15 cellular contexts compared by ENCODE assay signal in genomic region chr20:31595380-31595653, GRCh38. TPM values are rescaled to one million over a fixed set of nuclear protein-coding genes. Genes with fewer than 3 reads are reported as not detected.
DNase-seq lines count a peak whose midpoint lies in the region; ATAC-seq and TF ChIP-seq lines count a peak whose summit lies in the region.
"Had no signal": no experiment of that assay in that cellular context is flagged by ENCODE, and none has a peak within 500 bp of the region (broad histone marks: within the 10 kb centered on the region; RNA-seq: fewer than 3 reads in every experiment).

No MANE protein-coding gene starts in this region.

- peak overlapping the region; percentile 94 for H3K27ac Mint-ChIP-seq in MCF 10A (ENCODE audit: low read depth, unreplicated experiment)
- H3K27ac Mint-ChIP-seq in activated CD4-positive, alpha-beta memory T cell treated with anti-CD3 and anti-CD28 coated beads for 36 hours = no peak overlapping the region
- H3K27ac Mint-ChIP-seq: activated CD4-positive, alpha-beta memory T cell treated with anti-CD3 and anti-CD28 coated beads, Interleukin-2, amount 10 ng/mL, durations not matched to agents 7 days and 5 days; activated naive CD8-positive, alpha-beta T cell treated with anti-CD3 and anti-CD28 coated beads, Interleukin-2, amount 10 ng/mL, durations not matched to agents 7 days and 5 days; CD14-positive monocyte; memory B cell had no signal

- H3K27ac ChIP-seq in HUES48 (ENCODE audit: low read depth, low read length) = peak overlapping the region; percentile 92
- peak overlapping the region; percentile 48 for H3K27ac ChIP-seq in layer of hippocampus (ENCODE audit: low read depth, low read length)
- H3K27ac ChIP-seq in smooth muscle cell (ENCODE audit: low read depth) = peak overlapping the region; percentile 85

- H3K9me3 ChIP-seq in HUES48 (ENCODE audit: control insufficient read depth, insufficient read depth, low read length) = no peaks in the 10 kb centered on the region
- no peaks in the 10 kb centered on the region for H3K9me3 ChIP-seq in smooth muscle cell (replicated peaks; ENCODE audit: low read depth)
- H3K9me3 ChIP-seq: HAP-1 had no signal

- intact Hi-C loops in MCF 10A (cut with micrococcal nuclease) = no loop called here
- intact Hi-C loops in activated CD4-positive, alpha-beta memory T cell treated with anti-CD3 and anti-CD28 coated beads for 36 hours (cut with micrococcal nuclease) = no loop called here

- DNase-seq in MCF 10A (ENCODE audit: unreplicated experiment) = no peak
- no peak for DNase-seq in smooth muscle cell (lab: John Stamatoyannopoulos, UW; ENCODE audit: unreplicated experiment)
- no peak for DNase-seq in cerebellum (ENCODE audit: low spot score)
- DNase-seq in NCI-H2107 treated with DMSO at 0.1 percent for 48 hours (lab: John Stamatoyannopoulos, UW; ENCODE audit: unreplicated experiment) = no peak
- no peak for DNase-seq in activated CD4-positive, alpha-beta memory T cell treated with anti-CD3 and anti-CD28 coated beads for 36 hours
- DNase-seq: activated CD4-positive, alpha-beta memory T cell treated with anti-CD3 and anti-CD28 coated beads, Interleukin-2, amount 10 ng/mL, durations not matched to agents 7 days and 5 days; activated naive CD8-positive, alpha-beta T cell treated with anti-CD3 and anti-CD28 coated beads, Interleukin-2, amount 10 ng/mL, durations not matched to agents 7 days and 5 days; NCI-H510A; stimulated activated CD8-positive, alpha-beta memory T cell treated with anti-CD3 and anti-CD28 coated beads, Interleukin-4, amount 100 ng/mL, for 48 hours had no signal

- no peak for TF ChIP-seq CTCF in MCF 10A (IDR thresholded peaks at IDR 0.05; ENCODE audit: unreplicated experiment)
- TF ChIP-seq CTCF in smooth muscle cell (IDR thresholded peaks at IDR 0.05; ENCODE audit: borderline replicate concordance, insufficient read depth, poor library complexity, severe bottlenecking) = no peak

- POLR2A ChIA-PET in MCF 10A (lab: Yijun Ruan, JAX) = interaction anchor here (0.8 to 3.7 kb wide), 8 partner anchors 13 to 144 kb away, joined by 3 to 203 read pairs (median 11); partner anchors contain the start of genes ID1 and TPX2
- POLR2A ChIA-PET in activated CD4-positive, alpha-beta memory T cell treated with anti-CD3 and anti-CD28 coated beads for 36 hours (lab: Charles Lee) = no interaction called here

- no peaks in the 10 kb centered on the region for H3K27me3 Mint-ChIP-seq in MCF 10A (ENCODE audit: insufficient read depth, unreplicated experiment)
- peaks cover 4% of the 10 kb centered on the region for H3K27me3 Mint-ChIP-seq in activated CD4-positive, alpha-beta memory T cell treated with anti-CD3 and anti-CD28 coated beads for 36 hours
- H3K27me3 Mint-ChIP-seq: activated CD4-positive, alpha-beta memory T cell treated with anti-CD3 and anti-CD28 coated beads, Interleukin-2, amount 10 ng/mL, durations not matched to agents 7 days and 5 days had no signal

- H3K4me1 ChIP-seq in HUES48 (ENCODE audit: control insufficient read depth, insufficient read depth, low read length) = peaks cover 33% of the 10 kb centered on the region
- H3K4me1 ChIP-seq in smooth muscle cell (ENCODE audit: low read depth) = no peaks in the 10 kb centered on the region

- no peak for ATAC-seq in GM19023 (IDR thresholded peaks at IDR 0.05; ENCODE audit: unreplicated experiment)

- H2AFZ ChIP-seq in smooth muscle cell (ENCODE audit: low read depth) = no peak overlapping the region

- H3K4me3 ChIP-seq in HUES48 (ENCODE audit: low read depth, low read length) (no peak overlapping the region), smooth muscle cell (no peak overlapping the region)
- H3K4me3 ChIP-seq: HAP-1 had no signal

- H3K36me3 ChIP-seq in HUES48 (ENCODE audit: control insufficient read depth, insufficient read depth, low read length) (no peaks in the 10 kb centered on the region), smooth muscle cell (ENCODE audit: low read depth) (no peaks in the 10 kb centered on the region)
- H3K36me3 ChIP-seq: HAP-1 had no signal

- H3K36me3 Mint-ChIP-seq in MCF 10A (ENCODE audit: insufficient read depth, unreplicated experiment) = peaks cover 22% of the 10 kb centered on the region
- no peaks in the 10 kb centered on the region for H3K36me3 Mint-ChIP-seq in activated CD4-positive, alpha-beta memory T cell treated with anti-CD3 and anti-CD28 coated beads for 36 hours
- H3K36me3 Mint-ChIP-seq: activated naive CD8-positive, alpha-beta T cell treated with anti-CD3 and anti-CD28 coated beads, Interleukin-2, amount 10 ng/mL, durations not matched to agents 7 days and 5 days; CD14-positive monocyte; memory B cell had no signal

- CTCF ChIA-PET in MCF 10A (lab: Yijun Ruan, JAX) = interaction anchor here (1.0 to 25.4 kb wide), 5 partner anchors 9 to 145 kb away, joined by 3 to 1902 read pairs (median 12); partner anchors contain the start of gene ID1
- CTCF ChIA-PET in activated CD4-positive, alpha-beta memory T cell treated with anti-CD3 and anti-CD28 coated beads for 36 hours (lab: Charles Lee) = interaction anchor here (0.7 to 1.3 kb wide), 2 partner anchors 33 to 39 kb away, joined by 3 read pairs; no protein-coding TSS in a partner anchor

- H3F3A ChIP-seq in smooth muscle cell (ENCODE audit: low read depth) = peaks cover 46% of the 10 kb centered on the region

- no peaks in the 10 kb centered on the region for H3K9me3 Mint-ChIP-seq in MCF 10A (ENCODE audit: unreplicated experiment)
- H3K9me3 Mint-ChIP-seq in activated CD4-positive, alpha-beta memory T cell treated with anti-CD3 and anti-CD28 coated beads for 36 hours = no peaks in the 10 kb centered on the region
- H3K9me3 Mint-ChIP-seq: activated CD4-positive, alpha-beta memory T cell treated with anti-CD3 and anti-CD28 coated beads, Interleukin-2, amount 10 ng/mL, durations not matched to agents 7 days and 5 days; activated naive CD8-positive, alpha-beta T cell treated with anti-CD3 and anti-CD28 coated beads, Interleukin-2, amount 10 ng/mL, durations not matched to agents 7 days and 5 days; memory B cell had no signal

- H3K27me3 ChIP-seq in HUES48 (ENCODE audit: control insufficient read depth, insufficient read depth, low read length) (no peaks in the 10 kb centered on the region), layer of hippocampus (ENCODE audit: control insufficient read depth, insufficient read depth, low read length) (no peaks in the 10 kb centered on the region), smooth muscle cell (ENCODE audit: low read depth) (no peaks in the 10 kb centered on the region)

- H3K79me2 ChIP-seq in smooth muscle cell (ENCODE audit: low read depth) = no peaks in the 10 kb centered on the region

- no peaks in the 10 kb centered on the region for H4K20me1 ChIP-seq in smooth muscle cell (ENCODE audit: low read depth)

- no TSS peak for BruUV-seq in MCF 10A (replicated peaks; lab: Mats Ljungman, UMichigan)

- H3K9ac ChIP-seq in HUES48 (ENCODE audit: low read depth, low read length) (no peak overlapping the region), smooth muscle cell (ENCODE audit: low read depth) (no peak overlapping the region)

- H3K4me3 Mint-ChIP-seq in MCF 10A (ENCODE audit: unreplicated experiment) = peak overlapping the region; percentile 43
- no peak overlapping the region for H3K4me3 Mint-ChIP-seq in activated CD4-positive, alpha-beta memory T cell treated with anti-CD3 and anti-CD28 coated beads for 36 hours
- H3K4me3 Mint-ChIP-seq: activated CD4-positive, alpha-beta memory T cell treated with anti-CD3 and anti-CD28 coated beads, Interleukin-2, amount 10 ng/mL, durations not matched to agents 7 days and 5 days; activated naive CD8-positive, alpha-beta T cell treated with anti-CD3 and anti-CD28 coated beads, Interleukin-2, amount 10 ng/mL, durations not matched to agents 7 days and 5 days; CD14-positive monocyte; memory B cell had no signal

- H3K4me2 ChIP-seq in smooth muscle cell = peak overlapping the region; percentile 2

- peaks cover 28% of the 10 kb centered on the region for H3K4me1 Mint-ChIP-seq in MCF 10A (ENCODE audit: insufficient read depth, unreplicated experiment)
- no peaks in the 10 kb centered on the region for H3K4me1 Mint-ChIP-seq in activated CD4-positive, alpha-beta memory T cell treated with anti-CD3 and anti-CD28 coated beads for 36 hours (ENCODE audit: low read depth)
- H3K4me1 Mint-ChIP-seq: activated naive CD8-positive, alpha-beta T cell treated with anti-CD3 and anti-CD28 coated beads, Interleukin-2, amount 10 ng/mL, durations not matched to agents 7 days and 5 days; memory B cell had no signal

- 48% methylated on average over 3 of the region's 3 CpGs for WGBS in smooth muscle cell (ENCODE audit: low lambda C conversion rate)

RNA-seq across cellular contexts. Expression of gene ID1, which starts 9.8 kb away (rescaled TPM):
- total RNA-seq in MCF 10A (2022) (35.7 and 38.4 TPM in 2 replicates), smooth muscle cell (396 and 414 TPM in 2 replicates), cerebellum (73.1 TPM)
- polyA plus RNA-seq in smooth muscle cell = 87.6 and 182 TPM in 2 replicates
- total RNA-seq in activated CD4-positive, alpha-beta memory T cell treated with anti-CD3 and anti-CD28 coated beads for 36 hours = 1 to 10 TPM in 1 of 2 experiments, under 1 TPM in 1; 0.90 to 1.3 TPM

RNA-seq across cellular contexts. Expression of gene COX4I2, which starts 42.4 kb away (rescaled TPM):
- total RNA-seq in MCF 10A (2022) = not detected in 2 replicates
- not detected in 2 replicates for total RNA-seq in smooth muscle cell
- polyA plus RNA-seq in smooth muscle cell = 0.80 and 2.1 TPM in 2 replicates
- total RNA-seq in cerebellum = not detected
- not detected for total RNA-seq in activated CD4-positive, alpha-beta memory T cell treated with anti-CD3 and anti-CD28 coated beads for 36 hours
- total RNA-seq: activated CD4-positive, alpha-beta memory T cell treated with anti-CD3 and anti-CD28 coated beads, Interleukin-2, amount 10 ng/mL, durations not matched to agents 7 days and 5 days; activated naive CD8-positive, alpha-beta T cell treated with anti-CD3 and anti-CD28 coated beads, Interleukin-2, amount 10 ng/mL, durations not matched to agents 7 days and 5 days had no signal
- polyA plus RNA-seq: CD14-positive monocyte had no signal

Comparison
In these comparisons a context has a peak if more than half of its experiments do, and no peak if none do; other contexts are left out.
1. RNA of gene ID1, which starts 9.8 kb away (total RNA-seq): 396 to 414 TPM in smooth muscle cell, 73.1 TPM in cerebellum (single experiment) and 35.7 to 38.4 TPM in MCF 10A; 0.90 to 1.3 TPM in activated CD4-positive, alpha-beta memory T cell treated with anti-CD3 and anti-CD28 coated beads for 36 hours; every median in the first group is over 10 times any median in the second.
2. Peak in every context shown above with its lines, with median percentiles within 50 percentile points of each other: H3K27ac ChIP-seq.